ENCODE assay signal across 24 cellular contexts in the genomic region with DNA sequence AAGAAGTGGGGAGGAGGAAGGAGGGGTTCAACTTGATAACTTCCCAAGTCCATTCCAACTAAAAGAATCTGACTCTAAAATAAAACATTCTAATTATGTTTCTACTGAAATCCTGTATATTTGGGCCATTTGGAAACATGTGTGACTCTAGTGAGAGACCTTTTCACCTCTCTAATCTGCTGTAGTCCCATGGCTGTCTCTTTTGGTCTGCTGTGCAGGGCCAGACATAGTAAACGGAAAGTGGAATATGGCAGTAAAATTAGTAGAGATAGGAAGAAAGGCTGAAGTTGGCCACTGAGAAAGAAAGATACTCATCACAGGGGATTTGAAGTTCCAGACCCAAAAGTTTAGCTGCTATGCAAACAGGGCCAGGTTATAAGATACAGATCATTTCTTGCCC. TPM values are rescaled to one million over a fixed set of nuclear protein-coding genes. Genes with fewer than 3 reads are reported as not detected.
DNase-seq lines count a peak whose midpoint lies in the region; ATAC-seq, FAIRE-seq and TF ChIP-seq lines count a peak whose summit lies in the region.
"Had no signal": no experiment of that assay in that cellular context is flagged by ENCODE, and none has a peak within 500 bp of the region (broad histone marks: within the 10 kb centered on the region; RNA-seq: fewer than 3 reads in every experiment).

No MANE protein-coding gene starts in this region.

- no peak overlapping the region for H4K5ac ChIP-seq in H1 (ENCODE audit: insufficient read length, low read depth, low read length)

- H2BK15ac ChIP-seq in H1 (ENCODE audit: low read length) = no peak overlapping the region

- H4K8ac ChIP-seq in H1 (ENCODE audit: extremely low read depth, insufficient read depth, low read length) = no peak overlapping the region

- H4K20me1 ChIP-seq in OCI-LY7 (ENCODE audit: insufficient read depth, low read length) (no peaks in the 10 kb centered on the region), H1 (replicated peaks in 1 of 2; ENCODE audit: control insufficient read depth in 1 of 2, insufficient read depth in 2 of 2, low read length in 2 of 2) (peaks cover 0 to 1% of the 10 kb centered on the region in 2 experiments)

- H3K9ac ChIP-seq in H1 (replicated peaks in 1 of 4; ENCODE audit: extremely low read depth in 1 of 4, low read depth in 3 of 4, low read length in 3 of 4) = no peak overlapping the region
- H3K9ac ChIP-seq: GM23248 had no signal

- CTCF ChIA-PET in OCI-LY7 (lab: Charles Lee; ENCODE audit: unreplicated experiment) (no interaction called here), H1 (lab: Charles Lee; ENCODE audit: partially characterized antibody) (no interaction called here)

- H2BK20ac ChIP-seq in H1 (ENCODE audit: low read length) = no peak overlapping the region

- H3K9me2 ChIP-seq in OCI-LY7 (ENCODE audit: insufficient read depth, low read length) = no peaks in the 10 kb centered on the region

- peak overlapping the region; percentile 9 for H3K27ac Mint-ChIP-seq in type B pancreatic cell
- H3K27ac Mint-ChIP-seq: activated CD8-positive, alpha-beta memory T cell treated with anti-CD3 and anti-CD28 coated beads, Interleukin-2, amount 10 ng/mL, durations not matched to agents 7 days and 5 days; stimulated activated effector memory CD8-positive, alpha-beta T cell treated with anti-CD3 and anti-CD28 coated beads, Interleukin-12 subunit alpha, Interleukin-12 subunit beta, amount 100 ng/mL, for 72 hours had no signal

- no peaks in the 10 kb centered on the region for H3K36me3 ChIP-seq in cardiac muscle cell
- no peaks in the 10 kb centered on the region for H3K36me3 ChIP-seq in right atrium auricular region
- peaks cover 4% of the 10 kb centered on the region; the same call in 1 of the 2 replicates for H3K36me3 ChIP-seq in OCI-LY7 (ENCODE audit: insufficient read depth, low read length)
- no peaks in the 10 kb centered on the region for H3K36me3 ChIP-seq in H1 (ENCODE audit: control insufficient read depth in 2 of 4, insufficient read depth in 4 of 4, low read length in 3 of 4)
- H3K36me3 ChIP-seq: heart left ventricle, left ventricle myocardium inferior, MG63 had no signal

- no peaks in the 10 kb centered on the region for H3K23me2 ChIP-seq in H1 (ENCODE audit: low read depth, low read length)

- ATAC-seq in GM19351 (IDR thresholded peaks at IDR 0.05; ENCODE audit: unreplicated experiment) = no peak
- ATAC-seq: activated CD8-positive, alpha-beta memory T cell treated with anti-CD3 and anti-CD28 coated beads, Interleukin-2, amount 10 ng/mL, durations not matched to agents 7 days and 5 days; heart left ventricle; HepG2; Panc1; right cardiac atrium; stimulated activated effector memory CD8-positive, alpha-beta T cell treated with anti-CD3 and anti-CD28 coated beads, Interleukin-12 subunit alpha, Interleukin-12 subunit beta, amount 100 ng/mL, for 72 hours had no signal

- TF ChIP-seq RAD21 in H1 (IDR thresholded peaks at IDR 0.05 in 1 of 2, conservative IDR thresholded peaks at IDR 0.05 in 1 of 2; ENCODE audit: low read depth in 2 of 2, low read length in 2 of 2) = no peak

- H3K4me3 ChIP-seq in cardiac muscle cell (no peak overlapping the region), right atrium auricular region (no peak overlapping the region), OCI-LY7 (ENCODE audit: low read depth, low read length, poor library complexity, severe bottlenecking) (no peak overlapping the region), H1 (ENCODE audit: extremely low read depth in 1 of 4, insufficient read depth in 2 of 4, low read depth in 3 of 4, low read length in 4 of 4) (no peak overlapping the region)
- H3K4me3 ChIP-seq: GM23248, heart left ventricle, left ventricle myocardium inferior, MG63 had no signal

- H2BK120ac ChIP-seq in H1 (replicated peaks; ENCODE audit: low read depth, low read length) = no peak overlapping the region

- intact Hi-C loops in OCI-LY7 (cut with micrococcal nuclease; ENCODE audit: unreplicated experiment) = loop anchor here (2.0 kb wide), 1 partner anchor 13 kb away; no protein-coding TSS in a partner anchor

- no peaks in the 10 kb centered on the region for H3K27me3 Mint-ChIP-seq in type B pancreatic cell
- H3K27me3 Mint-ChIP-seq: activated CD8-positive, alpha-beta memory T cell treated with anti-CD3 and anti-CD28 coated beads, Interleukin-2, amount 10 ng/mL, durations not matched to agents 7 days and 5 days had no signal

- TF ChIP-seq CTCF in cardiac muscle cell (IDR thresholded peaks at IDR 0.05; ENCODE audit: low read depth, low read length) (no peak), right atrium auricular region (IDR thresholded peaks at IDR 0.05) (no peak), OCI-LY7 (conservative IDR thresholded peaks at IDR 0.05; ENCODE audit: low read length) (no peak), H1 (IDR thresholded peaks at IDR 0.05; ENCODE audit: control extremely low read depth in 1 of 3, insufficient read depth in 1 of 3, low read depth in 1 of 3, low read length in 3 of 3) (no peak), type B pancreatic cell (conservative IDR thresholded peaks at IDR 0.05) (no peak)

- no peak overlapping the region for H2BK12ac ChIP-seq in H1 (ENCODE audit: low read depth, low read length)

- H3K56ac ChIP-seq in H1 (replicated peaks; ENCODE audit: insufficient read length, low read depth, low read length) = no peak overlapping the region

- DNase-seq in cardiac muscle cell (ENCODE audit: low read depth in 1 of 2, low spot score in 1 of 2) = no peak
- no peak for DNase-seq in right atrium auricular region (ENCODE audit: low spot score)
- no peak for DNase-seq in OCI-LY7 (ENCODE audit: low spot score)
- no peak for DNase-seq in H1 (ENCODE audit: low read depth in 1 of 2, low spot score in 2 of 2)
- DNase-seq in type B pancreatic cell (ENCODE audit: extremely low spot score, unreplicated experiment) = no peak
- DNase-seq in activated CD8-positive, alpha-beta memory T cell treated with anti-CD3 and anti-CD28 coated beads, Interleukin-2, amount 50 U/mL, for 4 hours = no peak
- no peak for DNase-seq in substantia nigra (lab: John Stamatoyannopoulos, UW)
- DNase-seq: activated CD4-positive, alpha-beta T cell treated with anti-CD3 and anti-CD28 coated beads for 1 hour; activated CD8-positive, alpha-beta memory T cell treated with anti-CD3 and anti-CD28 coated beads, Interleukin-2, amount 10 ng/mL, durations not matched to agents 7 days and 5 days; activated effector memory CD4-positive, alpha-beta T cell treated with Interleukin-2 at 50 U/mL for 16 hours; anterior cingulate cortex; cerebellar nuclear complex; EL; GM23248; heart left ventricle; left ventricle myocardium inferior; MG63; NCI-H1436 treated with DMSO at 0.1 percent for 48 hours; NCI-H524 treated with DMSO at 0.1 percent for 48 hours; right cardiac atrium had no signal

- H3K9me3 ChIP-seq in cardiac muscle cell (ENCODE audit: low read depth) (no peaks in the 10 kb centered on the region), right atrium auricular region (no peaks in the 10 kb centered on the region), OCI-LY7 (ENCODE audit: low read length) (no peaks in the 10 kb centered on the region), H1 (ENCODE audit: insufficient read depth in 2 of 2, low read depth in 1 of 2, low read length in 1 of 2) (no peaks in the 10 kb centered on the region)
- H3K9me3 ChIP-seq: heart left ventricle, left ventricle myocardium inferior, MG63 had no signal

- no peak for TF ChIP-seq EP300 in H1 (IDR thresholded peaks at IDR 0.05; ENCODE audit: borderline replicate concordance in 1 of 2, low read depth in 2 of 2, low read length in 2 of 2)

- TF ChIP-seq POLR2A in H1 (IDR thresholded peaks at IDR 0.05; ENCODE audit: control extremely low read depth in 1 of 2, low read depth in 2 of 2, low read length in 2 of 2) = no peak

- no peak overlapping the region for H2AK5ac ChIP-seq in H1 (ENCODE audit: low read depth, low read length)

- H3K27ac ChIP-seq in cardiac muscle cell (peak overlapping the region; percentile 0), right atrium auricular region (no peak overlapping the region), OCI-LY7 (ENCODE audit: low read depth, low read length, poor library complexity, severe bottlenecking) (peak overlapping the region; percentile 82), H1 (ENCODE audit: low read depth, low read length) (peak overlapping the region; percentile 58; the same call in 1 of the 2 replicates), substantia nigra (ENCODE audit: low read depth, low read length, poor library complexity, severe bottlenecking) (no peak overlapping the region)
- H3K27ac ChIP-seq: GM23248, left ventricle myocardium inferior had no signal

- H3K4me1 Mint-ChIP-seq in type B pancreatic cell (ENCODE audit: unreplicated experiment) = peaks cover 28% of the 10 kb centered on the region

- no peak overlapping the region for H4K91ac ChIP-seq in H1 (replicated peaks; ENCODE audit: insufficient read length, low read length)

- H3K4me2 ChIP-seq in OCI-LY7 (ENCODE audit: low read length) = peak overlapping the region; percentile 86
- no peak overlapping the region for H3K4me2 ChIP-seq in H1 (ENCODE audit: insufficient read depth in 1 of 2, low read depth in 2 of 2, low read length in 2 of 2)

- H3K79me2 ChIP-seq in OCI-LY7 (ENCODE audit: insufficient read depth, low read depth, low read length) (peaks cover 71% of the 10 kb centered on the region; the same call in 1 of the 2 replicates), H1 (ENCODE audit: control insufficient read depth in 1 of 2, insufficient read depth in 2 of 2, low read length in 2 of 2) (peaks cover 0 to 67% of the 10 kb centered on the region in 2 experiments; a peak in 2 of 4 replicates)

- POLR2A ChIA-PET in OCI-LY7 (lab: Charles Lee) (interaction anchor here (1.8 kb wide), 1 partner anchor 14 kb away, joined by 10 read pairs; no protein-coding TSS in a partner anchor), H1 (lab: Charles Lee; ENCODE audit: partially characterized antibody) (no interaction called here)

- no peak overlapping the region for H3K23ac ChIP-seq in H1 (ENCODE audit: insufficient read length)

- no peak overlapping the region for H3K4ac ChIP-seq in H1 (replicated peaks; ENCODE audit: insufficient read length, low read depth, low read length)

- no peak overlapping the region for H3K18ac ChIP-seq in H1 (ENCODE audit: extremely low read depth, low read length)

- H3K27me3 ChIP-seq in cardiac muscle cell (no peaks in the 10 kb centered on the region), right atrium auricular region (no peaks in the 10 kb centered on the region), H1 (replicated peaks in 1 of 4; ENCODE audit: control insufficient read depth in 3 of 4, extremely low read depth in 1 of 4, insufficient read depth in 3 of 4, low read length in 3 of 4) (no peaks in the 10 kb centered on the region)
- H3K27me3 ChIP-seq: heart left ventricle, MG63 had no signal

- H3K36me3 Mint-ChIP-seq in type B pancreatic cell = peaks cover 8% of the 10 kb centered on the region
- H3K36me3 Mint-ChIP-seq: stimulated activated effector memory CD8-positive, alpha-beta T cell treated with anti-CD3 and anti-CD28 coated beads, Interleukin-12 subunit alpha, Interleukin-12 subunit beta, amount 100 ng/mL, for 72 hours had no signal

- H3K79me1 ChIP-seq in H1 (ENCODE audit: low read depth, low read length) = no peaks in the 10 kb centered on the region

- no TSS peak for BruUV-seq in OCI-LY7 (replicated peaks; lab: Mats Ljungman, UMichigan)

- H2BK5ac ChIP-seq in H1 (ENCODE audit: low read depth, low read length) = no peak overlapping the region

- H2AFZ ChIP-seq in OCI-LY7 (ENCODE audit: low read length) (peak overlapping the region; percentile 33; the same call in 1 of the 2 replicates), H1 (ENCODE audit: low read length) (no peak overlapping the region)
- H2AFZ ChIP-seq: GM23248 had no signal

- no peaks in the 10 kb centered on the region for H3K9me3 Mint-ChIP-seq in type B pancreatic cell
- H3K9me3 Mint-ChIP-seq: stimulated activated effector memory CD8-positive, alpha-beta T cell treated with anti-CD3 and anti-CD28 coated beads, Interleukin-12 subunit alpha, Interleukin-12 subunit beta, amount 100 ng/mL, for 72 hours had no signal

- H3K4me3 Mint-ChIP-seq in type B pancreatic cell = no peak overlapping the region
- H3K4me3 Mint-ChIP-seq: activated CD8-positive, alpha-beta memory T cell treated with anti-CD3 and anti-CD28 coated beads, Interleukin-2, amount 10 ng/mL, durations not matched to agents 7 days and 5 days; stimulated activated effector memory CD8-positive, alpha-beta T cell treated with anti-CD3 and anti-CD28 coated beads, Interleukin-12 subunit alpha, Interleukin-12 subunit beta, amount 100 ng/mL, for 72 hours had no signal

- WGBS in H1 (ENCODE audit: extremely low coverage in 1 of 2, insufficient coverage in 1 of 2, insufficient read length in 1 of 2, insufficient replicate concordance in 2 of 2, low coverage in 1 of 2, low lambda C conversion rate in 2 of 2, missing lambda C conversion rate in 1 of 2), 2 experiments = 85% methylated on average over 1 of the region's 1 CpG; no CpG with 5 or more reads in 1 of the 2 experiments

- peaks cover 13% of the 10 kb centered on the region for H3K4me1 ChIP-seq in cardiac muscle cell (ENCODE audit: low read depth)
- H3K4me1 ChIP-seq in right atrium auricular region = peaks cover 0 to 11% of the 10 kb centered on the region in 2 donors
- peaks cover 63% of the 10 kb centered on the region for H3K4me1 ChIP-seq in OCI-LY7 (ENCODE audit: insufficient read depth, low read length, poor library complexity, severe bottlenecking)
- peaks cover 0 to 8% (median under 1%) of the 10 kb centered on the region in 4 experiments; a peak in 1 of 7 replicates for H3K4me1 ChIP-seq in H1 (replicated peaks in 1 of 4; ENCODE audit: control insufficient read depth in 3 of 4, insufficient read depth in 4 of 4, low read length in 3 of 4)

- no peak for FAIRE-seq in H1 (lab: Jason Lieb, UNC)
- FAIRE-seq: HepG2 had no signal

- no peak overlapping the region for H3K14ac ChIP-seq in H1 (ENCODE audit: insufficient read length)

RNA-seq across cellular contexts. Expression of a gene that starts 15.9 kb away (rescaled TPM):
- total RNA-seq in cardiac muscle cell (6.6 and 9.9 TPM in 2 replicates), right atrium auricular region (1 to 10 TPM; 2.2 to 2.7 TPM), OCI-LY7 (2022) (18.1 and 22.4 TPM in 2 replicates), type B pancreatic cell (ENCODE audit: low replicate concordance) (22.4 and 42.5 TPM in 2 replicates)
- polyA plus RNA-seq in cardiac muscle cell (6.3 and 8.6 TPM in 2 replicates), H1 (2011; rRNA removed) (4.0 and 4.9 TPM in 2 replicates)
- total RNA-seq in OCI-LY7 (2014; rRNA removed; shearing (Covaris generic)) = 6.9 and 11.5 TPM in 2 replicates
- total RNA-seq in H1 (2021; fragmentation: NEBNext Ultra II Directional; extraction: Animal tissue kit (Norgen Biotek cat#: 25700)) = 19.6 and 22.6 TPM in 2 replicates
- 6.9 TPM for polyA plus RNA-seq in H1 (2011; cell fraction: cytosol; rRNA removed)
- polyA plus RNA-seq in H1 (2011; cell fraction: nucleus; rRNA removed) = 29.8 TPM
- 4.1 to 9.0 TPM (median 6.4 TPM) in 4 replicates for polyA plus RNA-seq in H1 (2012, experiment 1 of 2)
- polyA plus RNA-seq in H1 (2012, experiment 2 of 2) = 0.31 TPM
- polyA plus RNA-seq in H1 (2013, experiment 1 of 2) = 4.1 TPM
- polyA plus RNA-seq in H1 (2013, experiment 2 of 2) = 3.4 TPM
- polyA minus RNA-seq in H1 (2011; rRNA and poly(A)+ RNA removed) = 126 and 131 TPM in 2 replicates
- polyA minus RNA-seq in H1 (2011; cell fraction: cytosol; rRNA and poly(A)+ RNA removed) = 17.4 TPM
- polyA minus RNA-seq in H1 (2011; cell fraction: nucleus; rRNA and poly(A)+ RNA removed) = 149 TPM

Comparison
In these comparisons a context has a peak if more than half of its experiments do, and no peak if none do; other contexts are left out.
1. H3K27ac ChIP-seq: peak in cardiac muscle cell (single experiment), OCI-LY7 (single experiment) and H1 (single experiment); none in right atrium auricular region (0 of 2) and substantia nigra (single experiment).